ENCODE assay signal across 20 cellular contexts in the genomic region with DNA sequence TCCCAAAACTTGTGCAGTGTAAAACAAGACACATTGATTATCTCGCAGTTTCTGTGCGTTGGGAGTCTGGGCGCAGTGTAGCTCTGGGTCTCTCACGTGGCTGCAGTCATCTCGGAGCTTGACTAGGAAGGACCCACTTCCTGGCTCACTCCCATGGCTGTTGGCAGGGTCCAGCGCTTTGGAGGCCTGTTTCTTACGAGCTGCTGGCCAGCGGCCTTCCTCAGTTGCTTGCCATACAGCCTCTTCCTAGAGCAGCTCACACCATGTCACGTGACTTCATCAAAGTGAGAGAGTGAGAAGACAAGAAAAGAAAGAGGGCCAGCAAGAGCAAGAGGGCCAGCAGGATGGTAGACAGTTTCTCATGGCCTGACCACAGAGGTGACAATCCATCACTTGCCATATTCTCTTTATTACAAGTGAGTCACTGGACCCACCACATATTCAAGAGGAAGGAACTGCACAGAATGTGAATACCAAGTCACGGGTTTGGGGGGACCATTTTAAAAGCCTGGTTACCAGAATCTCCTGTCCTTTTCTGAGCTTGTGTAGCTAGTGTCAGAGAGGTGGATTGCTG.
"Had no signal": no experiment of that assay in that cellular context is flagged by ENCODE, and none has a peak within 500 bp of the region (broad histone marks: within the 10 kb centered on the region; RNA-seq: fewer than 3 reads in every experiment).

No MANE protein-coding gene starts in this region.

- H3K27ac Mint-ChIP-seq: activated naive CD8-positive, alpha-beta T cell treated with anti-CD3 and anti-CD28 coated beads, Interleukin-2, amount 10 ng/mL, durations not matched to agents 7 days and 5 days; activated T-helper 1 cell treated with anti-CD3 and anti-CD28 coated beads, Interleukin-12 subunit alpha, Interleukin-12 subunit beta, Interleukin-2, Interleukin-4 antibody, amounts not matched to agents 30 ng/mL and 10 ng/mL and 1 ng/mL, durations not matched to agents 14 hours and 24 hours and 36 hours; T-cell had no signal

- ATAC-seq: sciatic nerve, T-cell had no signal

- H3K27me3 ChIP-seq: esophagus muscularis mucosa, hepatocyte, tibial artery had no signal

- H3K4me3 ChIP-seq: coronary artery, esophagus muscularis mucosa, hepatocyte, smooth muscle cell, tibial artery had no signal

- H3K4me1 ChIP-seq: tibial artery had no signal

- H3K4me1 Mint-ChIP-seq: neural crest cell had no signal

- H3K27me3 Mint-ChIP-seq: activated naive CD8-positive, alpha-beta T cell treated with anti-CD3 and anti-CD28 coated beads, Interleukin-2, amount 10 ng/mL, durations not matched to agents 7 days and 5 days; T-cell had no signal

- H3K9me3 Mint-ChIP-seq: activated T-helper 1 cell treated with anti-CD3 and anti-CD28 coated beads, Interleukin-12 subunit alpha, Interleukin-12 subunit beta, Interleukin-2, Interleukin-4 antibody, amounts not matched to agents 30 ng/mL and 10 ng/mL and 1 ng/mL, durations not matched to agents 14 hours and 24 hours and 36 hours; neural crest cell had no signal

- H3K4me3 Mint-ChIP-seq: activated naive CD8-positive, alpha-beta T cell treated with anti-CD3 and anti-CD28 coated beads, Interleukin-2, amount 10 ng/mL, durations not matched to agents 7 days and 5 days; activated T-helper 1 cell treated with anti-CD3 and anti-CD28 coated beads, Interleukin-12 subunit alpha, Interleukin-12 subunit beta, Interleukin-2, Interleukin-4 antibody, amounts not matched to agents 30 ng/mL and 10 ng/mL and 1 ng/mL, durations not matched to agents 14 hours and 24 hours and 36 hours; neural crest cell; T-cell had no signal

- H3K27ac ChIP-seq: coronary artery, esophagus muscularis mucosa, hepatocyte, tibial artery had no signal

- H3K9me3 ChIP-seq: esophagus muscularis mucosa, tibial artery had no signal

- DNase-seq: activated CD4-positive, alpha-beta T cell treated with anti-CD3 and anti-CD28 coated beads for 1 hour; activated gamma-delta T cell treated with Interleukin-2 at 50 U/mL for 16 hours; activated naive CD8-positive, alpha-beta T cell treated with anti-CD3 and anti-CD28 coated beads, Interleukin-2, amount 10 ng/mL, durations not matched to agents 7 days and 5 days; amniotic stem cell; cerebellar nuclear complex; glutamatergic neuron; kidney glomerular epithelial cell; mesenchymal stem cell; occipital lobe; stimulated activated CD4-positive, alpha-beta T cell treated with anti-CD3 and anti-CD28 coated beads, Interleukin-15, amount 100 ng/mL, for 24 hours; stimulated activated naive CD4-positive, alpha-beta T cell; T-cell; tibial artery had no signal
